ENCODE assay signal across 8 cellular contexts in the genomic region with DNA sequence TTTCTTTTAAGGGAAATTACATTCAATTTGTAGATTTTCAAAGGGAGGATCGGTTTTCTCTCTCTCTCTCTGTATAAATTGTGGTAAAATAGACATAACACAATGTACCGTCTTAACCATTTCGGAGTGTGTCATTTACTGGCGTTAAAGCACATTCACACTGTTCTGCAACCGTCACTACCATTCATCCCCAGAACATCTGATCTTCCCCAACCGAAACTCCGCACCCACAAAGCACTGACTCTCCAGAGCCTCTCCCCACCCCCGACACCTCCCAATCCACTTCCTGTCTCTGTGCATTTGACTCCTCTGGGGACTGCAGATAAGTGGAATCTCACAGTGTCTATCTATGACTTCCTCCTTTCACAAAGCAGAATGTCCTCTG.
DNase-seq lines count a peak whose midpoint lies in the region; ATAC-seq and TF ChIP-seq lines count a peak whose summit lies in the region.

No MANE protein-coding gene starts in this region.

- DNase-seq in GM12864 (ENCODE audit: low read depth), result peak; percentile 27
- DNase-seq in SKM-1 (lab: John Stamatoyannopoulos, UW; ENCODE audit: unreplicated experiment), result peak; percentile 95
- peak in 2 of 3 experiments; percentile 11 to 19 for DNase-seq in effector memory CD8-positive, alpha-beta T cell
- peak; percentile 68 to 72 for DNase-seq in stimulated activated CD4-positive, alpha-beta T cell treated with anti-CD3 and anti-CD28 coated beads, Interleukin-2, amount 100 ng/mL, for 24 hours
- no peak for DNase-seq in AG08395 (ENCODE audit: low spot score)
- no peak for DNase-seq in NCI-H524 treated with DMSO at 0.1 percent for 48 hours (lab: John Stamatoyannopoulos, UW)

- H3K27me3 Mint-ChIP-seq in effector memory CD8-positive, alpha-beta T cell, result no peaks in the 10 kb centered on the region

- peaks cover 9 to 15% of the 10 kb centered on the region in 2 donors for H3K4me1 Mint-ChIP-seq in effector memory CD8-positive, alpha-beta T cell (ENCODE audit: low read depth in 2 of 2)

- H3K9me3 Mint-ChIP-seq in effector memory CD8-positive, alpha-beta T cell, result no peaks in the 10 kb centered on the region

- H3K36me3 Mint-ChIP-seq in effector memory CD8-positive, alpha-beta T cell (ENCODE audit: insufficient read depth), result peaks cover 4% of the 10 kb centered on the region

- peak; percentile 86 for ATAC-seq in effector memory CD8-positive, alpha-beta T cell (replicated peaks)
- ATAC-seq in HG03378 (IDR thresholded peaks at IDR 0.05; ENCODE audit: unreplicated experiment) (no peak), HG03520 (IDR thresholded peaks at IDR 0.05; ENCODE audit: unreplicated experiment) (no peak)

- peak overlapping the region; percentile 72 to 80 for H3K4me3 Mint-ChIP-seq in effector memory CD8-positive, alpha-beta T cell

- no peak overlapping the region for H3K4me3 ChIP-seq in GM12864 (ENCODE audit: low read depth, low read length)

- H3K27ac Mint-ChIP-seq in effector memory CD8-positive, alpha-beta T cell, result peak overlapping the region; percentile 84 to 89

- no peak for TF ChIP-seq CTCF in GM12864 (IDR thresholded peaks at IDR 0.05; ENCODE audit: low read depth, low read length, missing control alignments)

Comparison
In these comparisons a context has a peak if more than half of its experiments do, and no peak if none do; other contexts are left out.
1. DNase-seq: peak in GM12864 (single experiment), SKM-1 (single experiment), effector memory CD8-positive, alpha-beta T cell (2 of 3) and stimulated activated CD4-positive, alpha-beta T cell treated with anti-CD3 and anti-CD28 coated beads, Interleukin-2, amount 100 ng/mL, for 24 hours (2 of 2); none in AG08395 (single experiment) and NCI-H524 treated with DMSO at 0.1 percent for 48 hours (single experiment).